Comparison of ENCODE assay signal across 23 cellular contexts in genomic region chr1:221762121-221762520, GRCh38.
"Had no signal": no experiment of that assay in that cellular context is flagged by ENCODE, and none has a peak within 500 bp of the region (broad histone marks: within the 10 kb centered on the region; RNA-seq: fewer than 3 reads in every experiment).

No MANE protein-coding gene starts in this region.

- H3K4me3 Mint-ChIP-seq: activated CD8-positive, alpha-beta T cell treated with anti-CD3 and anti-CD28 coated beads, Interleukin-2, amount 10 ng/mL, durations not matched to agents 7 days and 5 days; activated naive CD8-positive, alpha-beta T cell treated with anti-CD3 and anti-CD28 coated beads, Interleukin-2, amount 10 ng/mL, durations not matched to agents 7 days and 5 days had no signal

- H3K9me3 ChIP-seq: adrenal gland had no signal

- ATAC-seq: activated CD8-positive, alpha-beta T cell treated with anti-CD3 and anti-CD28 coated beads, Interleukin-2, amount 10 ng/mL, durations not matched to agents 7 days and 5 days; PC-3 had no signal

- H3K27me3 ChIP-seq: adrenal gland had no signal

- H3K36me3 ChIP-seq: adrenal gland had no signal

- DNase-seq: activated CD4-positive, alpha-beta T cell treated with anti-CD3 and anti-CD28 coated beads for 48 hours; activated CD4-positive, alpha-beta T cell treated with anti-CD3 and anti-CD28 coated beads, Interleukin-2, amount 50 U/mL, for 4 hours; activated CD4-positive, CD25-positive, alpha-beta regulatory T cell treated with anti-CD3 and anti-CD28 coated beads, Interleukin-2, amount 50 U/mL, for 72 hours; activated CD8-positive, alpha-beta memory T cell treated with anti-CD3 and anti-CD28 coated beads, Interleukin-2, amount 50 U/mL, for 48 hours; activated CD8-positive, alpha-beta T cell treated with anti-CD3 and anti-CD28 coated beads, Interleukin-2, amount 10 ng/mL, durations not matched to agents 7 days and 5 days; activated naive CD4-positive, alpha-beta T cell treated with anti-CD3 and anti-CD28 coated beads, Interleukin-2, amount 50 U/mL, for 16 hours; activated naive CD8-positive, alpha-beta T cell treated with anti-CD3 and anti-CD28 coated beads, Interleukin-2, amount 10 ng/mL, durations not matched to agents 7 days and 5 days; activated T-cell treated with anti-CD3 and anti-CD28 coated beads, Interleukin-2, amount 50 U/mL, for 1 hour; aorta; central memory CD4-positive, alpha-beta T cell; Karpas-422; MM.1S; NCI-H1105; NCI-H1436; NCI-H1694 treated with DMSO at 0.1 percent for 48 hours; NCI-H2029 treated with DMSO at 0.1 percent for 48 hours; NCI-H446; NCI-H524; PC-3; SHP77 treated with DMSO at 0.1 percent for 48 hours; T-helper 2 cell; T1000 had no signal

- H3K27ac ChIP-seq: adrenal gland had no signal

- H3K4me3 ChIP-seq: adrenal gland had no signal

- H3K27ac Mint-ChIP-seq: activated CD8-positive, alpha-beta T cell treated with anti-CD3 and anti-CD28 coated beads, Interleukin-2, amount 10 ng/mL, durations not matched to agents 7 days and 5 days; activated naive CD8-positive, alpha-beta T cell treated with anti-CD3 and anti-CD28 coated beads, Interleukin-2, amount 10 ng/mL, durations not matched to agents 7 days and 5 days had no signal

- H3K27me3 Mint-ChIP-seq: activated naive CD8-positive, alpha-beta T cell treated with anti-CD3 and anti-CD28 coated beads, Interleukin-2, amount 10 ng/mL, durations not matched to agents 7 days and 5 days had no signal

- H3K9me3 Mint-ChIP-seq: activated naive CD8-positive, alpha-beta T cell treated with anti-CD3 and anti-CD28 coated beads, Interleukin-2, amount 10 ng/mL, durations not matched to agents 7 days and 5 days had no signal
